Comparison of ENCODE assay signal across 7 cellular contexts in genomic region chr15:92819312-92820232, GRCh38.
DNase-seq lines count a peak whose midpoint lies in the region; ATAC-seq, FAIRE-seq and TF ChIP-seq lines count a peak whose summit lies in the region.

No MANE protein-coding gene starts in this region.

- TSS peak; percentile 91 for BruUV-seq in GM12878 (replicated peaks; lab: Mats Ljungman, UMichigan)

- SMC1A ChIA-PET in GM12878 (lab: Charles Lee; ENCODE audit: uncharacterized antibody, unreplicated experiment) = interaction anchor here (0.6 to 5.6 kb wide), 14 partner anchors 10 to 269 kb away, joined by 3 to 87 read pairs (median 4); no protein-coding TSS in a partner anchor

- no peaks in the 10 kb centered on the region for H3K9me3 ChIP-seq in GM12878 (replicated peaks; ENCODE audit: control insufficient read depth, insufficient read depth, low read length)
- no peaks in the 10 kb centered on the region for H3K9me3 ChIP-seq in subcutaneous abdominal adipose tissue (ENCODE audit: control insufficient read depth in 5 of 5, low read length in 5 of 5)

- H3K27me3 ChIP-seq in GM12878 (replicated peaks in 1 of 2; ENCODE audit: control insufficient read depth in 2 of 2, insufficient read depth in 2 of 2, low read length in 1 of 2) (no peaks in the 10 kb centered on the region), subcutaneous abdominal adipose tissue (ENCODE audit: control insufficient read depth in 5 of 5, insufficient read depth in 4 of 5, low read length in 5 of 5) (no peaks in the 10 kb centered on the region)

- TF ChIP-seq POLR2A in GM12878 (IDR thresholded peaks at IDR 0.05; ENCODE audit: low read depth, low read length) = no peak

- H3K27ac ChIP-seq in GM12878 (ENCODE audit: control insufficient read depth, insufficient read depth) (peak overlapping the region; percentile 85), subcutaneous abdominal adipose tissue (ENCODE audit: low read depth, low read length) (peak overlapping the region; percentile 77)

- DNase-seq in NCI-H146 (lab: John Stamatoyannopoulos, UW) = peak; percentile 29
- no peak for DNase-seq in GM12878 (ENCODE audit: low read depth, low spot score)
- peak in 1 of 2 donors; percentile 25 for DNase-seq in left colon
- DNase-seq in NK-92 treated with Interleukin-12 subunit alpha and Interleukin-12 subunit beta, amount 100 ng/mL, for 24 hours (lab: John Stamatoyannopoulos, UW) = no peak
- DNase-seq in NCI-H1930 (lab: John Stamatoyannopoulos, UW) = no peak

- H3K79me2 ChIP-seq in GM12878 (ENCODE audit: control insufficient read depth, insufficient read depth, low read length) = peaks cover 2% of the 10 kb centered on the region; the same call in 1 of the 2 replicates

- no peak for TF ChIP-seq RAD21 in GM12878 (IDR thresholded peaks at IDR 0.05; ENCODE audit: insufficient read depth, low read depth, low read length)

- POLR2A ChIA-PET in GM12878 (lab: Charles Lee) = interaction anchor here (0.7 to 7.6 kb wide), 8 partner anchors 9 to 89 kb away, joined by 3 to 97 read pairs (median 12); no protein-coding TSS in a partner anchor

- in situ Hi-C loops in GM12878 (cut with MboI) = loop anchor here (10.0 kb wide), 1 partner anchor 65 kb away; no protein-coding TSS in a partner anchor

- RAD21 ChIA-PET in GM12878 (lab: Charles Lee; ENCODE audit: unreplicated experiment) = interaction anchor here (0.8 to 4.9 kb wide), 5 partner anchors 10 to 63 kb away, joined by 3 to 52 read pairs (median 19); no protein-coding TSS in a partner anchor

- intact Hi-C loops in GM12878 (cut with micrococcal nuclease; ENCODE audit: unreplicated experiment) (loop anchor here (1.0 kb wide), 1 partner anchor 12 kb away; no protein-coding TSS in a partner anchor), left colon (cut with DNase I, micrococcal nuclease) (no loop called here)

- H3K4me1 ChIP-seq in GM12878 (ENCODE audit: control insufficient read depth, insufficient read depth, low read length) (peaks cover 28% of the 10 kb centered on the region), subcutaneous abdominal adipose tissue (ENCODE audit: control insufficient read depth in 5 of 5, insufficient read depth in 5 of 5, low read length in 5 of 5) (peaks cover 0 to 11% (median 10%) of the 10 kb centered on the region in 5 donors)

- no peaks in the 10 kb centered on the region for H3K36me3 ChIP-seq in GM12878 (ENCODE audit: control insufficient read depth in 2 of 2, insufficient read depth in 2 of 2, low read length in 1 of 2)
- no peaks in the 10 kb centered on the region for H3K36me3 ChIP-seq in subcutaneous abdominal adipose tissue (ENCODE audit: control insufficient read depth in 5 of 5, insufficient read depth in 5 of 5, low read length in 5 of 5)

- H3K4me2 ChIP-seq in GM12878 (ENCODE audit: control insufficient read depth, insufficient read depth) = peak overlapping the region; percentile 99

- no peak for TF ChIP-seq CTCF in GM12878 (IDR thresholded peaks at IDR 0.05 in 2 of 3, conservative IDR thresholded peaks at IDR 0.05 in 1 of 3; ENCODE audit: control insufficient read depth in 2 of 3, extremely low read depth in 1 of 3, insufficient read depth in 1 of 3, low read depth in 3 of 3, low read length in 3 of 3)

- peak overlapping the region; percentile 64 for H3K4me3 ChIP-seq in GM12878
- peak overlapping the region; percentile 56 to 76 (median 70) for H3K4me3 ChIP-seq in subcutaneous abdominal adipose tissue (ENCODE audit: low read depth in 1 of 5, low read length in 5 of 5)

- CTCF ChIA-PET in GM12878 (lab: Yijun Ruan, JAX) = interaction anchor here (0.7 to 5.1 kb wide), 7 partner anchors 8 to 84 kb away, joined by 3 to 41 read pairs (median 6); no protein-coding TSS in a partner anchor

- FAIRE-seq in GM12878 (lab: Jason Lieb, UNC) = no peak

- peak overlapping the region; percentile 98 for H2AFZ ChIP-seq in GM12878 (ENCODE audit: control insufficient read depth, low read depth, low read length)

- H3K9ac ChIP-seq in GM12878 (ENCODE audit: control insufficient read depth, insufficient read depth, low read length) (peak overlapping the region; percentile 82), subcutaneous abdominal adipose tissue (ENCODE audit: low read length in 5 of 5) (peak overlapping the region in 4 of 5 donors; percentile 49 to 81 (median 70))

- ATAC-seq in GM19395 (IDR thresholded peaks at IDR 0.05; ENCODE audit: unreplicated experiment) (peak; percentile 6), GM12878 (peak; percentile 8), left colon (peak; percentile 21)

- no peak for TF ChIP-seq EP300 in GM12878 (IDR thresholded peaks at IDR 0.05; ENCODE audit: borderline replicate concordance in 1 of 2, control insufficient read depth in 1 of 2, low read depth in 2 of 2, low read length in 2 of 2)

- WGBS in GM12878 (ENCODE audit: insufficient coverage, insufficient replicate concordance, low lambda C conversion rate, missing lambda C conversion rate) = 41% methylated on average over 16 of the region's 16 CpGs

- no peaks in the 10 kb centered on the region for H4K20me1 ChIP-seq in GM12878 (ENCODE audit: control insufficient read depth, insufficient read depth)

TF ChIP-seq in GM12878, 131 proteins besides CTCF, POLR2A, EP300 and RAD21:
- TF ChIP-seq YBX1 (IDR thresholded peaks at IDR 0.05) = 0 out of 2 replicates have a peak, but pooled peaks have one; percentile 62
- TF ChIP-seq GATAD2B (conservative IDR thresholded peaks at IDR 0.05; ENCODE audit: low read depth) = no peak
- TF ChIP-seq, protein P1, sequence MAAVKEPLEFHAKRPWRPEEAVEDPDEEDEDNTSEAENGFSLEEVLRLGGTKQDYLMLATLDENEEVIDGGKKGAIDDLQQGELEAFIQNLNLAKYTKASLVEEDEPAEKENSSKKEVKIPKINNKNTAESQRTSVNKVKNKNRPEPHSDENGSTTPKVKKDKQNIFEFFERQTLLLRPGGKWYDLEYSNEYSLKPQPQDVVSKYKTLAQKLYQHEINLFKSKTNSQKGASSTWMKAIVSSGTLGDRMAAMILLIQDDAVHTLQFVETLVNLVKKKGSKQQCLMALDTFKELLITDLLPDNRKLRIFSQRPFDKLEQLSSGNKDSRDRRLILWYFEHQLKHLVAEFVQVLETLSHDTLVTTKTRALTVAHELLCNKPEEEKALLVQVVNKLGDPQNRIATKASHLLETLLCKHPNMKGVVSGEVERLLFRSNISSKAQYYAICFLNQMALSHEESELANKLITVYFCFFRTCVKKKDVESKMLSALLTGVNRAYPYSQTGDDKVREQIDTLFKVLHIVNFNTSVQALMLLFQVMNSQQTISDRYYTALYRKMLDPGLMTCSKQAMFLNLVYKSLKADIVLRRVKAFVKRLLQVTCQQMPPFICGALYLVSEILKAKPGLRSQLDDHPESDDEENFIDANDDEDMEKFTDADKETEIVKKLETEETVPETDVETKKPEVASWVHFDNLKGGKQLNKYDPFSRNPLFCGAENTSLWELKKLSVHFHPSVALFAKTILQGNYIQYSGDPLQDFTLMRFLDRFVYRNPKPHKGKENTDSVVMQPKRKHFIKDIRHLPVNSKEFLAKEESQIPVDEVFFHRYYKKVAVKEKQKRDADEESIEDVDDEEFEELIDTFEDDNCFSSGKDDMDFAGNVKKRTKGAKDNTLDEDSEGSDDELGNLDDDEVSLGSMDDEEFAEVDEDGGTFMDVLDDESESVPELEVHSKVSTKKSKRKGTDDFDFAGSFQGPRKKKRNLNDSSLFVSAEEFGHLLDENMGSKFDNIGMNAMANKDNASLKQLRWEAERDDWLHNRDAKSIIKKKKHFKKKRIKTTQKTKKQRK (IDR thresholded peaks at IDR 0.05; ENCODE audit: low read depth, low read length) = no peak
- TF ChIP-seq MXI1 (IDR thresholded peaks at IDR 0.05; ENCODE audit: low read depth, low read length) = no peak
- TF ChIP-seq SMAD1 (IDR thresholded peaks at IDR 0.05; ENCODE audit: low read depth, partially characterized antibody) = peak; percentile 53
- peak; percentile 3 for TF ChIP-seq SKIL (IDR thresholded peaks at IDR 0.05; ENCODE audit: low read depth, poor library complexity, severe bottlenecking)
